In the genomic region with DNA sequence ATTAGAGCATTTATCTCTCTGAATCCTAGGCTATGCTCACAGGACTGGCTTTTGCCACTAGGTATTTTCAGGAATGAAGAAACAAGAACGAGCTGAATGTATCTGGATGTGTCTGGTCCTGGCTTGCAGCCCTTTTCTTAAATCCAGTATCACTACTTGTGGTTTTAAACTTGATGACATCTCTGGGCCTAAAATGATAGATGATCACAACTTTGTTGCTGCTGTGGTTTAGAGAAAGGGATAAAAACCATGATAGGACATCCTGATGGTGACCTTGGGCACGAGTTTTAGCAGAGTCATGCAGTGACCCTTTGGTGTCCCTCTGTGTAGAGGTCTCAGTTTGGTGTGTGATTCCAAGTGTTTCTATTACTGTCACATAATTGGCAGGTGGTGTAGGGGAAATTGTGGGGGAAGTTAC, we compare ENCODE assay signal across 1 cellular context.
TF ChIP-seq lines count a peak whose summit lies in the region.

No MANE protein-coding gene starts in this region.

TF ChIP-seq in GM23338, 12 proteins besides CTCF, POLR2A, EP300 and RAD21 (continued from another document):
- TF ChIP-seq, protein P1, sequence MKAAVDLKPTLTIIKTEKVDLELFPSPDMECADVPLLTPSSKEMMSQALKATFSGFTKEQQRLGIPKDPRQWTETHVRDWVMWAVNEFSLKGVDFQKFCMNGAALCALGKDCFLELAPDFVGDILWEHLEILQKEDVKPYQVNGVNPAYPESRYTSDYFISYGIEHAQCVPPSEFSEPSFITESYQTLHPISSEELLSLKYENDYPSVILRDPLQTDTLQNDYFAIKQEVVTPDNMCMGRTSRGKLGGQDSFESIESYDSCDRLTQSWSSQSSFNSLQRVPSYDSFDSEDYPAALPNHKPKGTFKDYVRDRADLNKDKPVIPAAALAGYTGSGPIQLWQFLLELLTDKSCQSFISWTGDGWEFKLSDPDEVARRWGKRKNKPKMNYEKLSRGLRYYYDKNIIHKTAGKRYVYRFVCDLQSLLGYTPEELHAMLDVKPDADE (IDR thresholded peaks at IDR 0.05): no peak
- no peak for TF ChIP-seq JUNB (IDR thresholded peaks at IDR 0.05; ENCODE audit: unreplicated experiment)
- no peak for TF ChIP-seq ZNF331 (CRISPR knock-in tag; IDR thresholded peaks at IDR 0.05; ENCODE audit: low read depth)
- TF ChIP-seq, protein P2, sequence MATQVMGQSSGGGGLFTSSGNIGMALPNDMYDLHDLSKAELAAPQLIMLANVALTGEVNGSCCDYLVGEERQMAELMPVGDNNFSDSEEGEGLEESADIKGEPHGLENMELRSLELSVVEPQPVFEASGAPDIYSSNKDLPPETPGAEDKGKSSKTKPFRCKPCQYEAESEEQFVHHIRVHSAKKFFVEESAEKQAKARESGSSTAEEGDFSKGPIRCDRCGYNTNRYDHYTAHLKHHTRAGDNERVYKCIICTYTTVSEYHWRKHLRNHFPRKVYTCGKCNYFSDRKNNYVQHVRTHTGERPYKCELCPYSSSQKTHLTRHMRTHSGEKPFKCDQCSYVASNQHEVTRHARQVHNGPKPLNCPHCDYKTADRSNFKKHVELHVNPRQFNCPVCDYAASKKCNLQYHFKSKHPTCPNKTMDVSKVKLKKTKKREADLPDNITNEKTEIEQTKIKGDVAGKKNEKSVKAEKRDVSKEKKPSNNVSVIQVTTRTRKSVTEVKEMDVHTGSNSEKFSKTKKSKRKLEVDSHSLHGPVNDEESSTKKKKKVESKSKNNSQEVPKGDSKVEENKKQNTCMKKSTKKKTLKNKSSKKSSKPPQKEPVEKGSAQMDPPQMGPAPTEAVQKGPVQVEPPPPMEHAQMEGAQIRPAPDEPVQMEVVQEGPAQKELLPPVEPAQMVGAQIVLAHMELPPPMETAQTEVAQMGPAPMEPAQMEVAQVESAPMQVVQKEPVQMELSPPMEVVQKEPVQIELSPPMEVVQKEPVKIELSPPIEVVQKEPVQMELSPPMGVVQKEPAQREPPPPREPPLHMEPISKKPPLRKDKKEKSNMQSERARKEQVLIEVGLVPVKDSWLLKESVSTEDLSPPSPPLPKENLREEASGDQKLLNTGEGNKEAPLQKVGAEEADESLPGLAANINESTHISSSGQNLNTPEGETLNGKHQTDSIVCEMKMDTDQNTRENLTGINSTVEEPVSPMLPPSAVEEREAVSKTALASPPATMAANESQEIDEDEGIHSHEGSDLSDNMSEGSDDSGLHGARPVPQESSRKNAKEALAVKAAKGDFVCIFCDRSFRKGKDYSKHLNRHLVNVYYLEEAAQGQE (IDR thresholded peaks at IDR 0.05; ENCODE audit: unreplicated experiment): no peak
- TF ChIP-seq CREB1 (CRISPR knock-in tag; IDR thresholded peaks at IDR 0.05; ENCODE audit: low read depth): no peak
- TF ChIP-seq ZNF114 (CRISPR knock-in tag; IDR thresholded peaks at IDR 0.05): no peak
- TF ChIP-seq NANOG (IDR thresholded peaks at IDR 0.05; ENCODE audit: borderline replicate concordance): no peak
- TF ChIP-seq POLR2AphosphoS5 (IDR thresholded peaks at IDR 0.05; ENCODE audit: low read depth): no peak
- TF ChIP-seq, protein P3, sequence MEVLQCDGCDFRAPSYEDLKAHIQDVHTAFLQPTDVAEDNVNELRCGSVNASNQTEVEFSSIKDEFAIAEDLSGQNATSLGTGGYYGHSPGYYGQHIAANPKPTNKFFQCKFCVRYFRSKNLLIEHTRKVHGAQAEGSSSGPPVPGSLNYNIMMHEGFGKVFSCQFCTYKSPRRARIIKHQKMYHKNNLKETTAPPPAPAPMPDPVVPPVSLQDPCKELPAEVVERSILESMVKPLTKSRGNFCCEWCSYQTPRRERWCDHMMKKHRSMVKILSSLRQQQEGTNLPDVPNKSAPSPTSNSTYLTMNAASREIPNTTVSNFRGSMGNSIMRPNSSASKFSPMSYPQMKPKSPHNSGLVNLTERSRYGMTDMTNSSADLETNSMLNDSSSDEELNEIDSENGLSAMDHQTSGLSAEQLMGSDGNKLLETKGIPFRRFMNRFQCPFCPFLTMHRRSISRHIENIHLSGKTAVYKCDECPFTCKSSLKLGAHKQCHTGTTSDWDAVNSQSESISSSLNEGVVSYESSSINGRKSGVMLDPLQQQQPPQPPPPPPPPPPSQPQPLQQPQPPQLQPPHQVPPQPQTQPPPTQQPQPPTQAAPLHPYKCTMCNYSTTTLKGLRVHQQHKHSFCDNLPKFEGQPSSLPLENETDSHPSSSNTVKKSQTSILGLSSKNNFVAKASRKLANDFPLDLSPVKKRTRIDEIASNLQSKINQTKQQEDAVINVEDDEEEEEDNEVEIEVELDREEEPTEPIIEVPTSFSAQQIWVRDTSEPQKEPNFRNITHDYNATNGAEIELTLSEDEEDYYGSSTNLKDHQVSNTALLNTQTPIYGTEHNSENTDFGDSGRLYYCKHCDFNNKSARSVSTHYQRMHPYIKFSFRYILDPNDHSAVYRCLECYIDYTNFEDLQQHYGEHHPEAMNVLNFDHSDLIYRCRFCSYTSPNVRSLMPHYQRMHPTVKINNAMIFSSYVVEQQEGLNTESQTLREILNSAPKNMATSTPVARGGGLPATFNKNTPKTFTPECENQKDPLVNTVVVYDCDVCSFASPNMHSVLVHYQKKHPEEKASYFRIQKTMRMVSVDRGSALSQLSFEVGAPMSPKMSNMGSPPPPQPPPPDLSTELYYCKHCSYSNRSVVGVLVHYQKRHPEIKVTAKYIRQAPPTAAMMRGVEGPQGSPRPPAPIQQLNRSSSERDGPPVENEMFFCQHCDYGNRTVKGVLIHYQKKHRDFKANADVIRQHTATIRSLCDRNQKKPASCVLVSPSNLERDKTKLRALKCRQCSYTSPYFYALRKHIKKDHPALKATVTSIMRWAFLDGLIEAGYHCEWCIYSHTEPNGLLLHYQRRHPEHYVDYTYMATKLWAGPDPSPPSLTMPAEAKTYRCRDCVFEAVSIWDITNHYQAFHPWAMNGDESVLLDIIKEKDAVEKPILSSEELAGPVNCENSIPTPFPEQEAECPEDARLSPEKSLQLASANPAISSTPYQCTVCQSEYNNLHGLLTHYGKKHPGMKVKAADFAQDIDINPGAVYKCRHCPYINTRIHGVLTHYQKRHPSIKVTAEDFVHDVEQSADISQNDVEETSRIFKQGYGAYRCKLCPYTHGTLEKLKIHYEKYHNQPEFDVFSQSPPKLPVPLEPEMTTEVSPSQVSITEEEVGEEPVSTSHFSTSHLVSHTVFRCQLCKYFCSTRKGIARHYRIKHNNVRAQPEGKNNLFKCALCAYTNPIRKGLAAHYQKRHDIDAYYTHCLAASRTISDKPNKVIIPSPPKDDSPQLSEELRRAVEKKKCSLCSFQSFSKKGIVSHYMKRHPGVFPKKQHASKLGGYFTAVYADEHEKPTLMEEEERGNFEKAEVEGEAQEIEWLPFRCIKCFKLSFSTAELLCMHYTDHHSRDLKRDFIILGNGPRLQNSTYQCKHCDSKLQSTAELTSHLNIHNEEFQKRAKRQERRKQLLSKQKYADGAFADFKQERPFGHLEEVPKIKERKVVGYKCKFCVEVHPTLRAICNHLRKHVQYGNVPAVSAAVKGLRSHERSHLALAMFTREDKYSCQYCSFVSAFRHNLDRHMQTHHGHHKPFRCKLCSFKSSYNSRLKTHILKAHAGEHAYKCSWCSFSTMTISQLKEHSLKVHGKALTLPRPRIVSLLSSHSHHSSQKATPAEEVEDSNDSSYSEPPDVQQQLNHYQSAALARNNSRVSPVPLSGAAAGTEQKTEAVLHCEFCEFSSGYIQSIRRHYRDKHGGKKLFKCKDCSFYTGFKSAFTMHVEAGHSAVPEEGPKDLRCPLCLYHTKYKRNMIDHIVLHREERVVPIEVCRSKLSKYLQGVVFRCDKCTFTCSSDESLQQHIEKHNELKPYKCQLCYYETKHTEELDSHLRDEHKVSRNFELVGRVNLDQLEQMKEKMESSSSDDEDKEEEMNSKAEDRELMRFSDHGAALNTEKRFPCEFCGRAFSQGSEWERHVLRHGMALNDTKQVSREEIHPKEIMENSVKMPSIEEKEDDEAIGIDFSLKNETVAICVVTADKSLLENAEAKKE (CRISPR knock-in tag; IDR thresholded peaks at IDR 0.05): no peak
- no peak for TF ChIP-seq EZH2phosphoT487 (IDR thresholded peaks at IDR 0.05; ENCODE audit: unreplicated experiment)
